Comparison of ENCODE assay signal across 13 cellular contexts in the genomic region with DNA sequence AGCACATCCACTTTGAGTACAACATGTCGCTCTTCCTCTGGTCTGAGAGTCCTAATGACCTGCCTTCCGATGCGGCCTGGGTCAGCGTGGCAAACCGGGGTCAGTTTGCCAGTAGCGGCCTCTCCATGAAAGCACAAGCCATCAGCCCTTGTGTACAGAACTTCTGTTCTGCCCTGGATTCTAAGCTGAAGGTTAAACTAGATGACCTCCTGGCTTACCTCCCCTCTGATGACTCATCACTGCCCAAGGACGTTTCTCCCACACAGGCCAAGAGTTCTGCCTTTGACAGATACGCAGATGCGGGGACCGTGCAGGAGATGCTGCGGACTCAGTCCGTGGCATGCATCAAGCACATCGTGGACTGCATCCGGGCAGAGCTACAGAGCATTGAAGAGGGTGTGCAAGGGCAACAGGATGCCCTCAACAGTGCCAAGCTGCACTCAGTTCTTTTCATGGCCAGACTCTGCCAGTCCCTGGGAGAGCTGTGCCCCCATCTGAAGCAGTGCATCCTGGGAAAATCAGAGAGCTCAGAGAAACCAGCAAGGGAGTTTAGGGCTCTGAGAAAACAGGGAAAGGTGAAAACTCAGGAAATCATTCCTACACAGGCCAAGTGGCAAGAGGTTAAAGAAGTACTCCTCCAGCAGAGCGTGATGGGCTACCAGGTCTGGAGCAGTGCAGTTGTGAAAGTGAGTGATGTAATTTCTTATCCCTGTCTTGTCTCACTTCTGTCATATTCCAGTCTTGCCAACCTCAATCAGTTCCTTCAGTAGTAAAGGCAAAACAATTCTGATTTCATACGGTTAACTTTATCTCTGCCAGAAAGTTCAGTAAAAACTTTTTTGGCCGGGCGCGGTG.
DNase-seq lines count a peak whose midpoint lies in the region; ATAC-seq and TF ChIP-seq lines count a peak whose summit lies in the region.
"Had no signal": no experiment of that assay in that cellular context is flagged by ENCODE, and none has a peak within 500 bp of the region (broad histone marks: within the 10 kb centered on the region; RNA-seq: fewer than 3 reads in every experiment).

No MANE protein-coding gene starts in this region.

- no peak overlapping the region for H3K4me3 ChIP-seq in Loucy (ENCODE audit: low read length, poor library complexity, severe bottlenecking)
- H3K4me3 ChIP-seq: gastroesophageal sphincter had no signal

- peaks cover 68% of the 10 kb centered on the region for H3K36me3 ChIP-seq in Loucy (ENCODE audit: insufficient read depth, low read length)

- peaks cover 13% of the 10 kb centered on the region for H3F3A ChIP-seq in Loucy (ENCODE audit: low read depth)

- DNase-seq in DMS53 (lab: John Stamatoyannopoulos, UW) (peak; percentile 30), DMS53 treated with DMSO at 0.1 percent for 48 hours (lab: John Stamatoyannopoulos, UW; ENCODE audit: unreplicated experiment) (no peak), nephron progenitor cell (no peak), NCI-H748 (lab: John Stamatoyannopoulos, UW; ENCODE audit: unreplicated experiment) (no peak)
- no peak for DNase-seq in effector memory CD8-positive, alpha-beta T cell
- no peak for DNase-seq in activated CD4-positive, alpha-beta T cell treated with anti-CD3 and anti-CD28 coated beads, Interleukin-2, amount 50 U/mL, for 1 hour
- DNase-seq: activated CD4-positive, CD25-positive, alpha-beta regulatory T cell treated with anti-CD3 and anti-CD28 coated beads, Interleukin-2, amount 50 U/mL, for 72 hours; NCI-H1092 had no signal

- no peaks in the 10 kb centered on the region for H3K9me3 Mint-ChIP-seq in effector memory CD8-positive, alpha-beta T cell
- H3K9me3 Mint-ChIP-seq in nephron progenitor cell: no peaks in the 10 kb centered on the region
- H3K9me3 Mint-ChIP-seq: type B pancreatic cell had no signal

- peak overlapping the region; percentile 66 to 91 for H3K27ac Mint-ChIP-seq in effector memory CD8-positive, alpha-beta T cell
- peak overlapping the region; percentile 88 for H3K27ac Mint-ChIP-seq in nephron progenitor cell
- H3K27ac Mint-ChIP-seq: type B pancreatic cell had no signal

- no peak overlapping the region for H3K9ac ChIP-seq in Loucy (ENCODE audit: low read depth, low read length, poor library complexity, severe bottlenecking)

- peak overlapping the region; percentile 80 for H3K4me2 ChIP-seq in Loucy (ENCODE audit: low read depth, low read length, poor library complexity, severe bottlenecking)

- H3K4me1 Mint-ChIP-seq in effector memory CD8-positive, alpha-beta T cell (ENCODE audit: low read depth in 2 of 2): peaks cover 18 to 20% of the 10 kb centered on the region in 2 donors
- peaks cover 35% of the 10 kb centered on the region for H3K4me1 Mint-ChIP-seq in nephron progenitor cell

- no peak for ATAC-seq in effector memory CD8-positive, alpha-beta T cell (replicated peaks)
- ATAC-seq in HG03571 (IDR thresholded peaks at IDR 0.05; ENCODE audit: unreplicated experiment): no peak
- ATAC-seq: gastroesophageal sphincter had no signal

- no peak overlapping the region for H3K4me3 Mint-ChIP-seq in effector memory CD8-positive, alpha-beta T cell
- no peak overlapping the region for H3K4me3 Mint-ChIP-seq in nephron progenitor cell
- H3K4me3 Mint-ChIP-seq: CD14-positive monocyte, type B pancreatic cell had no signal

- H3K27me3 ChIP-seq in Loucy (ENCODE audit: insufficient read depth, low read length, poor library complexity, severe bottlenecking): no peaks in the 10 kb centered on the region
- H3K27me3 ChIP-seq: gastroesophageal sphincter had no signal

- peaks cover 86% of the 10 kb centered on the region for H3K36me3 Mint-ChIP-seq in effector memory CD8-positive, alpha-beta T cell (ENCODE audit: insufficient read depth)
- peaks cover 83% of the 10 kb centered on the region for H3K36me3 Mint-ChIP-seq in nephron progenitor cell (ENCODE audit: low read depth)

- no peak overlapping the region for H2AFZ ChIP-seq in Loucy (ENCODE audit: low read length)

- TF ChIP-seq CTCF in Loucy (conservative IDR thresholded peaks at IDR 0.05; ENCODE audit: low read length): no peak
- TF ChIP-seq CTCF in nephron progenitor cell (IDR thresholded peaks at IDR 0.05): no peak

- peaks cover 53% of the 10 kb centered on the region; the same call in 1 of the 2 replicates for H3K79me2 ChIP-seq in Loucy (ENCODE audit: insufficient read depth, low read length)

- peaks cover 42% of the 10 kb centered on the region for H3K4me1 ChIP-seq in Loucy (ENCODE audit: insufficient read depth, low read length, poor library complexity, severe bottlenecking)

- H3K9me2 ChIP-seq in Loucy (replicated peaks; ENCODE audit: low read depth, low read length): no peaks in the 10 kb centered on the region

- H3K9me3 ChIP-seq in Loucy (ENCODE audit: insufficient read depth, low read depth, low read length): no peaks in the 10 kb centered on the region
- H3K9me3 ChIP-seq: gastroesophageal sphincter had no signal

- no peaks in the 10 kb centered on the region for H3K27me3 Mint-ChIP-seq in effector memory CD8-positive, alpha-beta T cell
- peaks cover 5% of the 10 kb centered on the region for H3K27me3 Mint-ChIP-seq in nephron progenitor cell (ENCODE audit: low read depth, poor library complexity)
- H3K27me3 Mint-ChIP-seq: type B pancreatic cell had no signal

- H4K20me1 ChIP-seq in Loucy (ENCODE audit: insufficient read depth, low read length, poor library complexity, severe bottlenecking): peaks cover 5% of the 10 kb centered on the region
